In the genomic region with DNA sequence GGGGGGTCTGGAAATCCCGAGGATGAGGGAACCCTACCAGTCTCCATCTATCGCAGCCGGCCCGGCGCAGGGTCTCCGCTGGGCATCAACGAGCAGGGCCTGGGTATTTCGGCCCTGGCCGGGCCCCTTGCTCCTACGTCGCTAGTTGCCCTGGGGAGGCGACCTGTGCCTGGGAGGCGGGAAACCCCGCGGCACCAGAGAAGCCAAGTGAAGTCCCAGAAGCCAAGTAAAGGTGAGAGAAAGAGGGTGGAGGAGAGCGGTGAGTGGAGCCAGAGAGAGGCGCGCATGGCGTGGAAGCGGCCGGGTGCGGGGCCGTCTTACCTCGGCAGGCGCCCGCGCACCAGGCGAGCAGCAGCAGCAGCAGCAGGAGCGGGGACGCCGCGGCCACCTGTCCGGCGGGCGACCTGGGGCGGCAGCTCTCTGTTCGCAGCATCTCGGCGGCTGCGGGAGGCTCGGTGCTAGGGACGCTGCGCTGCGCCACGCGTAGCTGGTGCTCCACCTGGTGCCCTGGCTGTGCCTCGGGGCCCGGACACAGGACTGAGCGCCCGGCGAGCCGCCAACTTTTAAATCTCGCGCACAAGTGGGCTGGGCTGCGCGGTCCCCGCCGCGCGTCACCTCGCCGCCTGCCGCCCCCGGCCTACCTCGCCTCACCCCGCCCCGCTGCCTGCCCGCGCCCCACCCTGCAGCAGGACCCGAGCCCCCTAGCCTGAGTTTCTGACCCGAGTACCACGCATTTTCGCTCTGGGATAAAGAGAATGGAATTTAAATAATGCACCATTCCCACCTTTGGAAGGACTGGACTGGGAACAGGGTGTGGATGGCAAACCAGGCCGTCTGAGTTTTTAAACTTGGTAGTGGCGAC, we compare ENCODE assay signal across 8 cellular contexts. TPM values are rescaled to one million over a fixed set of nuclear protein-coding genes. Genes with fewer than 3 reads are reported as not detected.
DNase-seq lines count a peak whose midpoint lies in the region; ATAC-seq and TF ChIP-seq lines count a peak whose summit lies in the region.

NMU (minus strand) TSS at position 539 of the 862 bp plus-strand sequence; CDS start at position 433, 106 bp downstream.

- H3K27ac Mint-ChIP-seq in T-cell = no peak within 1 kb of the TSS
- H3K27ac Mint-ChIP-seq in central memory CD8-positive, alpha-beta T cell (ENCODE audit: low read depth) = no peak within 1 kb of the TSS
- no peak within 1 kb of the TSS for H3K27ac Mint-ChIP-seq in stimulated activated naive B cell treated with anti-CD40 and anti-IgM and Interleukin-4, amounts not matched to agents 10 μg/mL and 1 μg/mL and 100 μg/mL, for 72 hours

- 1 to 2% methylated on average over 50 to 51 of the region's 75 CpGs for WGBS in lower leg skin, 2 donors

- ATAC-seq in GM19452 (IDR thresholded peaks at IDR 0.05; ENCODE audit: unreplicated experiment) = peak; percentile 68
- ATAC-seq in T-cell (replicated peaks in 1 of 4) = peak; percentile 43 to 78 (median 53)
- ATAC-seq in central memory CD8-positive, alpha-beta T cell (replicated peaks; ENCODE audit: extremely low read depth, poor library complexity, severe bottlenecking) = peak; percentile 32
- peak; percentile 94 to 95 for ATAC-seq in stimulated activated naive B cell treated with anti-CD40 and anti-IgM and Interleukin-4, amounts not matched to agents 10 μg/mL and 1 μg/mL and 100 μg/mL, for 72 hours (replicated peaks)

- H3K27me3 Mint-ChIP-seq in T-cell = peaks cover 51 to 65% of the 10 kb centered on the region in 2 donors
- peaks cover 82% of the 10 kb centered on the region for H3K27me3 Mint-ChIP-seq in central memory CD8-positive, alpha-beta T cell
- H3K27me3 Mint-ChIP-seq in stimulated activated naive B cell treated with anti-CD40 and anti-IgM and Interleukin-4, amounts not matched to agents 10 μg/mL and 1 μg/mL and 100 μg/mL, for 72 hours = peaks cover 46 to 66% of the 10 kb centered on the region in 2 donors

- no peak for TF ChIP-seq CTCF in lower leg skin (IDR thresholded peaks at IDR 0.05)

- intact Hi-C loops in lower leg skin (cut with DNase I; ENCODE audit: low total_unique reads) = no loop called here

- H3K9me3 Mint-ChIP-seq in T-cell = no peaks in the 10 kb centered on the region
- H3K9me3 Mint-ChIP-seq in central memory CD8-positive, alpha-beta T cell = no peaks in the 10 kb centered on the region
- no peaks in the 10 kb centered on the region for H3K9me3 Mint-ChIP-seq in stimulated activated naive B cell treated with anti-CD40 and anti-IgM and Interleukin-4, amounts not matched to agents 10 μg/mL and 1 μg/mL and 100 μg/mL, for 72 hours

- no peaks in the 10 kb centered on the region for H3K36me3 Mint-ChIP-seq in T-cell
- H3K36me3 Mint-ChIP-seq in central memory CD8-positive, alpha-beta T cell (ENCODE audit: insufficient read depth) = no peaks in the 10 kb centered on the region
- no peaks in the 10 kb centered on the region for H3K36me3 Mint-ChIP-seq in stimulated activated naive B cell treated with anti-CD40 and anti-IgM and Interleukin-4, amounts not matched to agents 10 μg/mL and 1 μg/mL and 100 μg/mL, for 72 hours

- H3K4me3 ChIP-seq in lower leg skin (ENCODE audit: low read depth, poor library complexity, severe bottlenecking) = peak within 1 kb of the TSS; percentile 13

- H3K4me1 Mint-ChIP-seq in T-cell = peaks cover 18 to 20% (median 20%) of the 10 kb centered on the region in 3 donors
- H3K4me1 Mint-ChIP-seq in central memory CD8-positive, alpha-beta T cell = peaks cover 15% of the 10 kb centered on the region
- peaks cover 12 to 18% of the 10 kb centered on the region in 2 donors for H3K4me1 Mint-ChIP-seq in stimulated activated naive B cell treated with anti-CD40 and anti-IgM and Interleukin-4, amounts not matched to agents 10 μg/mL and 1 μg/mL and 100 μg/mL, for 72 hours

- DNase-seq in COLO668 (lab: John Stamatoyannopoulos, UW; ENCODE audit: unreplicated experiment) (peak; percentile 80), HT1080 (ENCODE audit: low read depth) (peak; percentile 32), T-cell (peak in 9 of 34 experiments; percentile 1 to 14 (median 4)), lower leg skin (ENCODE audit: low spot score in 2 of 2) (peak in 1 of 2 donors; percentile 86), cerebellar nuclear complex (lab: John Stamatoyannopoulos, UW) (no peak)
- DNase-seq in central memory CD8-positive, alpha-beta T cell (ENCODE audit: low spot score in 2 of 2) = no peak
- peak; percentile 39 for DNase-seq in stimulated activated naive B cell treated with anti-CD40 and anti-IgM and Interleukin-4, amounts not matched to agents 10 μg/mL and 1 μg/mL and 100 μg/mL, for 72 hours

- peak within 1 kb of the TSS; percentile 49 to 78 (median 58) for H3K4me3 Mint-ChIP-seq in T-cell
- H3K4me3 Mint-ChIP-seq in central memory CD8-positive, alpha-beta T cell = peak within 1 kb of the TSS; percentile 68
- H3K4me3 Mint-ChIP-seq in stimulated activated naive B cell treated with anti-CD40 and anti-IgM and Interleukin-4, amounts not matched to agents 10 μg/mL and 1 μg/mL and 100 μg/mL, for 72 hours = peak within 1 kb of the TSS; percentile 76 to 84

- TF ChIP-seq POLR2A in lower leg skin (IDR thresholded peaks at IDR 0.05) = no peak

- CTCF ChIA-PET in T-cell (lab: Charles Lee) = interaction anchor here in 1 of 2 donors (0.6 kb wide), 1 partner anchor 268 kb away, joined by 3 read pairs; no protein-coding TSS in a partner anchor

- POLR2A ChIA-PET in T-cell (lab: Charles Lee) = interaction anchor here in 1 of 2 donors (0.6 kb wide), 1 partner anchor 38 kb away, joined by 7 read pairs; no protein-coding TSS in a partner anchor

RNA-seq across cellular contexts. Expression of gene NMU, which starts in this region (rescaled TPM):
- total RNA-seq in HT1080 (2014; rRNA removed; shearing (Covaris generic)) = 4.2 TPM in 2 replicates
- polyA plus RNA-seq in HT1080 (2015; cell fraction: cytosol; rRNA removed) = 1.8 and 2.9 TPM in 2 replicates
- polyA plus RNA-seq in HT1080 (2015; cell fraction: nucleus; rRNA removed) = 1.2 and 2.7 TPM in 2 replicates
- total RNA-seq in T-cell = 1 to 10 TPM in 1 of 5 donors, under 1 TPM in 2, not detected in 2; 0.72 to 1.4 (median 0.93) TPM
- 10 to 100 TPM; 21.7 to 30.3 (median 26.7) TPM for total RNA-seq in lower leg skin

Comparison
In these comparisons a context has a peak if more than half of its experiments do, and no peak if none do; other contexts are left out.
1. DNase-seq: peak in COLO668 (single experiment), HT1080 (single experiment) and stimulated activated naive B cell treated with anti-CD40 and anti-IgM and Interleukin-4, amounts not matched to agents 10 μg/mL and 1 μg/mL and 100 μg/mL, for 72 hours (single experiment); none in central memory CD8-positive, alpha-beta T cell (0 of 2) and cerebellar nuclear complex (0 of 2).
2. ATAC-seq: peak in every context shown above with its lines; median percentile 94 in stimulated activated naive B cell treated with anti-CD40 and anti-IgM and Interleukin-4, amounts not matched to agents 10 μg/mL and 1 μg/mL and 100 μg/mL, for 72 hours; 68 in GM19452; 53 in T-cell; 32 in central memory CD8-positive, alpha-beta T cell.
3. Peak in every context shown above with its lines, with median percentiles within 50 percentile points of each other: H3K4me3 Mint-ChIP-seq.